8 cellular contexts compared by ENCODE assay signal in the genomic region with DNA sequence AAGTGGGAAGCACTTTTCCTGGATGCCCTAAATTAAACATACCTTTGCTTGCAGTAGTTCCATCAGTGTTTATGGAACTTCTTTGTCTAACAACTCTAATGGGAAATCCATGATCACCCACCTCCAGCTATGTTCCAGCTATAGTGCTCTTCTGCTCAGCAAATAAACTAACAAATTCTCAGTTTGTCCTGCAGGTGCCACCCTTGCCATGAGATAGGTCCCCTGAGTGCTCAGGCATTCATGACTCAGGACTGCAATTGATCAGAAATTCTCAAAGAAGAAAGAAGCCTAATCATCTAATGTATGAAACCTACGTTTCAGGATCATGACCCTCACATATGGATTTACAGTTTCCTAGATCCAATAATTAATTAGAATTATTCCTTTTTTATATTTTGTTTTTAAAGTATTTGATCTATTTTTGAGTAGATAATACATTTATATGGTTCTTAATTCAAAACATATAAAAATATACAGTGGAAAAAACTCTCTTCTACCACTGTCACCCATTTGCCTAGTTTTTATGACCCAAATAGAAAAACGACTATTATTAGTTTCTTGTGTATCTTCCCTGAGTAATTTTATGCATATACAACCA. TPM values are rescaled to one million over a fixed set of nuclear protein-coding genes. Genes with fewer than 3 reads are reported as not detected.
DNase-seq lines count a peak whose midpoint lies in the region; ATAC-seq and TF ChIP-seq lines count a peak whose summit lies in the region.

No MANE protein-coding gene starts in this region.

- no peaks in the 10 kb centered on the region for H3K9me3 ChIP-seq in left lung

- no peaks in the 10 kb centered on the region for H3K4me1 Mint-ChIP-seq in activated CD8-positive, alpha-beta T cell treated with anti-CD3 and anti-CD28 coated beads for 36 hours (ENCODE audit: low read depth)
- no peaks in the 10 kb centered on the region for H3K4me1 Mint-ChIP-seq in activated CD8-positive, alpha-beta T cell treated with anti-CD3 and anti-CD28 coated beads, Interleukin-2, amount 10 ng/mL, durations not matched to agents 7 days and 5 days (ENCODE audit: low read depth)
- no peaks in the 10 kb centered on the region for H3K4me1 Mint-ChIP-seq in immature natural killer cell

- H3K4me3 Mint-ChIP-seq in activated CD8-positive, alpha-beta T cell treated with anti-CD3 and anti-CD28 coated beads for 36 hours = no peak overlapping the region
- H3K4me3 Mint-ChIP-seq in activated CD8-positive, alpha-beta T cell treated with anti-CD3 and anti-CD28 coated beads, Interleukin-2, amount 10 ng/mL, durations not matched to agents 7 days and 5 days = no peak overlapping the region
- no peak overlapping the region for H3K4me3 Mint-ChIP-seq in immature natural killer cell

- H3K27ac Mint-ChIP-seq in activated CD8-positive, alpha-beta T cell treated with anti-CD3 and anti-CD28 coated beads for 36 hours = no peak overlapping the region
- no peak overlapping the region for H3K27ac Mint-ChIP-seq in activated CD8-positive, alpha-beta T cell treated with anti-CD3 and anti-CD28 coated beads, Interleukin-2, amount 10 ng/mL, durations not matched to agents 7 days and 5 days
- H3K27ac Mint-ChIP-seq in immature natural killer cell = no peak overlapping the region

- peaks cover 3% of the 10 kb centered on the region for H3K27me3 Mint-ChIP-seq in activated CD8-positive, alpha-beta T cell treated with anti-CD3 and anti-CD28 coated beads for 36 hours
- no peaks in the 10 kb centered on the region for H3K27me3 Mint-ChIP-seq in activated CD8-positive, alpha-beta T cell treated with anti-CD3 and anti-CD28 coated beads, Interleukin-2, amount 10 ng/mL, durations not matched to agents 7 days and 5 days (ENCODE audit: low read depth)
- H3K27me3 Mint-ChIP-seq in immature natural killer cell (ENCODE audit: low read depth in 3 of 3) = peaks cover 2 to 6% (median 2%) of the 10 kb centered on the region in 3 donors

- no peaks in the 10 kb centered on the region for H3K36me3 ChIP-seq in left lung

- H3K9me3 Mint-ChIP-seq in activated CD8-positive, alpha-beta T cell treated with anti-CD3 and anti-CD28 coated beads for 36 hours = no peaks in the 10 kb centered on the region
- H3K9me3 Mint-ChIP-seq in activated CD8-positive, alpha-beta T cell treated with anti-CD3 and anti-CD28 coated beads, Interleukin-2, amount 10 ng/mL, durations not matched to agents 7 days and 5 days (ENCODE audit: insufficient read depth) = no peaks in the 10 kb centered on the region
- peaks cover 0 to 1% (median 0%) of the 10 kb centered on the region in 6 donors for H3K9me3 Mint-ChIP-seq in immature natural killer cell

- no peaks in the 10 kb centered on the region for H3K27me3 ChIP-seq in left lung

- H3K4me3 ChIP-seq in left lung = no peak overlapping the region

- no peak overlapping the region for H3K27ac ChIP-seq in left lung

- no peak for ATAC-seq in activated CD8-positive, alpha-beta T cell treated with anti-CD3 and anti-CD28 coated beads for 36 hours
- ATAC-seq in activated CD8-positive, alpha-beta T cell treated with anti-CD3 and anti-CD28 coated beads, Interleukin-2, amount 10 ng/mL, durations not matched to agents 7 days and 5 days = no peak
- peak; percentile 71 for ATAC-seq in HG03196 (IDR thresholded peaks at IDR 0.05; ENCODE audit: unreplicated experiment)
- peak; percentile 73 for ATAC-seq in left lung
- ATAC-seq in HG02642 (IDR thresholded peaks at IDR 0.05; ENCODE audit: poor library complexity, unreplicated experiment) = no peak

- intact Hi-C loops in activated CD8-positive, alpha-beta T cell treated with anti-CD3 and anti-CD28 coated beads for 36 hours (cut with micrococcal nuclease) = loop anchor here (5.0 kb wide), 1 partner anchor 149 kb away; no protein-coding TSS in a partner anchor
- intact Hi-C loops in left lung (cut with DNase I) = loop anchor here in 1 of 2 donors (5.0 kb wide), 1 partner anchor 149 kb away; no protein-coding TSS in a partner anchor

- POLR2A ChIA-PET in activated CD8-positive, alpha-beta T cell treated with anti-CD3 and anti-CD28 coated beads for 36 hours (lab: Charles Lee) = no interaction called here
- POLR2A ChIA-PET in activated CD8-positive, alpha-beta T cell treated with anti-CD3 and anti-CD28 coated beads, Interleukin-2, amount 10 ng/mL, durations not matched to agents 7 days and 5 days (lab: Charles Lee) = no interaction called here

- H3K4me1 ChIP-seq in left lung = no peaks in the 10 kb centered on the region

- TF ChIP-seq CTCF in activated CD8-positive, alpha-beta T cell treated with anti-CD3 and anti-CD28 coated beads for 36 hours (IDR thresholded peaks at IDR 0.05) = no peak
- TF ChIP-seq CTCF in left lung (IDR thresholded peaks at IDR 0.05) = peak in 1 of 2 donors; percentile 20

- CTCF ChIA-PET in activated CD8-positive, alpha-beta T cell treated with anti-CD3 and anti-CD28 coated beads for 36 hours (lab: Charles Lee) = interaction anchor here (1.2 to 2.6 kb wide), 3 partner anchors 9 to 147 kb away, joined by 4 to 11 read pairs (median 4); no protein-coding TSS in a partner anchor
- CTCF ChIA-PET in activated CD8-positive, alpha-beta T cell treated with anti-CD3 and anti-CD28 coated beads, Interleukin-2, amount 10 ng/mL, durations not matched to agents 7 days and 5 days (lab: Charles Lee) = interaction anchor here (0.7 kb wide), 1 partner anchor 42 kb away, joined by 3 read pairs; no protein-coding TSS in a partner anchor

- peak; percentile 8 for DNase-seq in activated CD8-positive, alpha-beta T cell treated with anti-CD3 and anti-CD28 coated beads for 36 hours
- no peak for DNase-seq in activated CD8-positive, alpha-beta T cell treated with anti-CD3 and anti-CD28 coated beads, Interleukin-2, amount 10 ng/mL, durations not matched to agents 7 days and 5 days
- DNase-seq in NCI-H460 (ENCODE audit: extremely low read depth, low read depth) (peak; percentile 73), cerebellar cortex (ENCODE audit: low spot score) (peak; percentile 71), left lung (no peak), immature natural killer cell (no peak)

- no peaks in the 10 kb centered on the region for H3K36me3 Mint-ChIP-seq in activated CD8-positive, alpha-beta T cell treated with anti-CD3 and anti-CD28 coated beads for 36 hours (ENCODE audit: low read depth)
- no peaks in the 10 kb centered on the region for H3K36me3 Mint-ChIP-seq in activated CD8-positive, alpha-beta T cell treated with anti-CD3 and anti-CD28 coated beads, Interleukin-2, amount 10 ng/mL, durations not matched to agents 7 days and 5 days (ENCODE audit: low read depth)
- H3K36me3 Mint-ChIP-seq in immature natural killer cell = no peaks in the 10 kb centered on the region

RNA-seq across cellular contexts. Expression of a gene that starts 48.7 kb away (rescaled TPM):
- not detected for total RNA-seq in activated CD8-positive, alpha-beta T cell treated with anti-CD3 and anti-CD28 coated beads for 36 hours
- not detected for total RNA-seq in activated CD8-positive, alpha-beta T cell treated with anti-CD3 and anti-CD28 coated beads, Interleukin-2, amount 10 ng/mL, durations not matched to agents 7 days and 5 days
- not detected in 2 replicates for total RNA-seq in NCI-H460 (2014; rRNA removed; shearing (Covaris generic))
- polyA plus RNA-seq in NCI-H460 (2014; cell fraction: nucleus; rRNA removed) = 0.32 TPM in 1 of 2 replicates, not detected in the other
- 1 to 10 TPM; 1.6 to 1.9 TPM for total RNA-seq in left lung
- not detected for polyA plus RNA-seq in immature natural killer cell

Comparison
In these comparisons a context has a peak if more than half of its experiments do, and no peak if none do; other contexts are left out.
1. DNase-seq: peak in activated CD8-positive, alpha-beta T cell treated with anti-CD3 and anti-CD28 coated beads for 36 hours (single experiment), NCI-H460 (single experiment) and cerebellar cortex (single experiment); none in activated CD8-positive, alpha-beta T cell treated with anti-CD3 and anti-CD28 coated beads, Interleukin-2, amount 10 ng/mL, durations not matched to agents 7 days and 5 days (single experiment), left lung (0 of 2) and immature natural killer cell (0 of 3).
2. ATAC-seq: peak in HG03196 (single experiment) and left lung (single experiment); none in activated CD8-positive, alpha-beta T cell treated with anti-CD3 and anti-CD28 coated beads for 36 hours (single experiment), activated CD8-positive, alpha-beta T cell treated with anti-CD3 and anti-CD28 coated beads, Interleukin-2, amount 10 ng/mL, durations not matched to agents 7 days and 5 days (single experiment) and HG02642 (single experiment).